Comparison of ENCODE assay signal across 8 cellular contexts in genomic region chr17:40099627-40100418, GRCh38. TPM values are rescaled to one million over a fixed set of nuclear protein-coding genes. Genes with fewer than 3 reads are reported as not detected.
DNase-seq lines count a peak whose midpoint lies in the region; ATAC-seq and TF ChIP-seq lines count a peak whose summit lies in the region.

No MANE protein-coding gene starts in this region.

- ATAC-seq in GM18909 (IDR thresholded peaks at IDR 0.05; ENCODE audit: poor library complexity, unreplicated experiment) (peak; percentile 0), Panc1 (peak; percentile 31), HG02970 (IDR thresholded peaks at IDR 0.05; ENCODE audit: low FRiP score, unreplicated experiment) (no peak), HG03045 (IDR thresholded peaks at IDR 0.05; ENCODE audit: unreplicated experiment) (no peak)

- H3K4me3 ChIP-seq in Panc1 (ENCODE audit: low read depth in 2 of 2, low read length in 2 of 2): peak overlapping the region; percentile 87 to 98
- peak overlapping the region; percentile 95 for H3K4me3 ChIP-seq in epithelial cell of esophagus (ENCODE audit: low read length)
- H3K4me3 ChIP-seq in neural progenitor cell: peak overlapping the region; percentile 41

- H3K27ac ChIP-seq in Panc1 (ENCODE audit: low read length) (peak overlapping the region; percentile 89), neural progenitor cell (no peak overlapping the region)

- peaks cover 21% of the 10 kb centered on the region for H3F3A ChIP-seq in neural progenitor cell (ENCODE audit: low read depth)

- H3K4me3 Mint-ChIP-seq in neural progenitor cell: peak overlapping the region; percentile 90

- BruUV-seq in Panc1 (replicated peaks; lab: Mats Ljungman, UMichigan): TSS peak; percentile 95

- peak overlapping the region; percentile 30 for H2AFZ ChIP-seq in neural progenitor cell (replicated peaks)

- H3K4me1 Mint-ChIP-seq in neural progenitor cell: peaks cover 50% of the 10 kb centered on the region

- H3K9me3 ChIP-seq in Panc1 (ENCODE audit: control insufficient read depth, insufficient read depth, low read depth, low read length) (no peaks in the 10 kb centered on the region), neural progenitor cell (ENCODE audit: low read depth) (no peaks in the 10 kb centered on the region)

- TF ChIP-seq CTCF in Panc1 (IDR thresholded peaks at IDR 0.05): no peak
- no peak for TF ChIP-seq CTCF in epithelial cell of esophagus (IDR thresholded peaks at IDR 0.05; ENCODE audit: insufficient read depth, low read depth, low read length, missing control alignments)
- TF ChIP-seq CTCF in neural progenitor cell (IDR thresholded peaks at IDR 0.05): no peak

- no peaks in the 10 kb centered on the region for H4K20me1 ChIP-seq in neural progenitor cell (ENCODE audit: low read depth)

- H3K36me3 Mint-ChIP-seq in neural progenitor cell: peaks cover 4% of the 10 kb centered on the region

- H3K9me3 Mint-ChIP-seq in neural progenitor cell: no peaks in the 10 kb centered on the region

- in situ Hi-C loops in Panc1 (cut with HindIII; ENCODE audit: low pct_unique_long_range_greater_than_20kb, low sequenced_read_pairs): no loop called here

- CTCF ChIA-PET in Panc1 (lab: Charles Lee): interaction anchor here (0.9 to 1.3 kb wide), 4 partner anchors 12 to 60 kb away, joined by 4 to 7 read pairs (median 4); no protein-coding TSS in a partner anchor

- no peaks in the 10 kb centered on the region for H3K79me2 ChIP-seq in neural progenitor cell (ENCODE audit: low read depth)

- no peak overlapping the region for H3K9ac ChIP-seq in neural progenitor cell

- no peaks in the 10 kb centered on the region for H3K27me3 ChIP-seq in Panc1 (ENCODE audit: control insufficient read depth, insufficient read depth, low read length)
- peaks cover 16% of the 10 kb centered on the region for H3K27me3 ChIP-seq in neural progenitor cell

- no peak for DNase-seq in Panc1 (ENCODE audit: low read depth, low spot score)
- peak; percentile 20 for DNase-seq in epithelial cell of esophagus (ENCODE audit: low read depth)
- DNase-seq in neural progenitor cell (ENCODE audit: low spot score): no peak
- DNase-seq in NCI-H226: no peak
- DNase-seq in activated CD8-positive, alpha-beta memory T cell treated with anti-CD3 and anti-CD28 coated beads for 24 hours: no peak

- no peaks in the 10 kb centered on the region for H3K36me3 ChIP-seq in Panc1 (ENCODE audit: control insufficient read depth, insufficient read depth, low read length)
- H3K36me3 ChIP-seq in neural progenitor cell: no peaks in the 10 kb centered on the region

- H3K27ac Mint-ChIP-seq in neural progenitor cell: no peak overlapping the region

- H3K27me3 Mint-ChIP-seq in neural progenitor cell (ENCODE audit: insufficient read depth, low read depth): peaks cover 8% of the 10 kb centered on the region

- intact Hi-C loops in Panc1 (cut with micrococcal nuclease; ENCODE audit: unreplicated experiment): no loop called here

- H3K4me1 ChIP-seq in Panc1 (ENCODE audit: control insufficient read depth, insufficient read depth, low read length) (peaks cover 32% of the 10 kb centered on the region), neural progenitor cell (peaks cover 17% of the 10 kb centered on the region)

- peak overlapping the region; percentile 67 for H3K4me2 ChIP-seq in neural progenitor cell

- POLR2A ChIA-PET in Panc1 (lab: Charles Lee): interaction anchor here (0.8 to 1.6 kb wide), 3 partner anchors 14 to 103 kb away, joined by 3 to 13 read pairs (median 6); no protein-coding TSS in a partner anchor

RNA-seq across cellular contexts. Expression of gene NR1D1, which starts 0.6 kb away (rescaled TPM):
- total RNA-seq in Panc1 (2021; ENCODE audit: unreplicated experiment) (8.8 TPM), neural progenitor cell (ENCODE audit: low replicate concordance) (0.24 and 0.87 TPM in 2 replicates)
- 8.6 TPM for polyA plus RNA-seq in Panc1 (2012; ENCODE audit: insufficient read length)

RNA-seq across cellular contexts. Expression of gene MSL1, which starts 21.9 kb away (rescaled TPM):
- 96.3 TPM for total RNA-seq in Panc1 (2021; ENCODE audit: unreplicated experiment)
- polyA plus RNA-seq in Panc1 (2012; ENCODE audit: insufficient read length): 48.8 TPM
- total RNA-seq in neural progenitor cell (ENCODE audit: low replicate concordance): 144 and 190 TPM in 2 replicates

RNA-seq across cellular contexts. Expression of gene THRA, which starts 37.1 kb away (rescaled TPM):
- 11.7 TPM for total RNA-seq in Panc1 (2021; ENCODE audit: unreplicated experiment)
- 13.6 TPM for polyA plus RNA-seq in Panc1 (2012; ENCODE audit: insufficient read length)
- 14.5 and 20.8 TPM in 2 replicates for total RNA-seq in neural progenitor cell (ENCODE audit: low replicate concordance)

RNA-seq across cellular contexts. Expression of gene CASC3, which starts 40.5 kb away (rescaled TPM):
- total RNA-seq in Panc1 (2021; ENCODE audit: unreplicated experiment) (97.4 TPM), neural progenitor cell (ENCODE audit: low replicate concordance) (64.0 and 68.9 TPM in 2 replicates)
- polyA plus RNA-seq in Panc1 (2012; ENCODE audit: insufficient read length): 52.3 TPM

RNA-seq across cellular contexts. Expression of gene MED24, which starts 45.6 kb away (rescaled TPM):
- total RNA-seq in Panc1 (2021; ENCODE audit: unreplicated experiment) (93.9 TPM), neural progenitor cell (ENCODE audit: low replicate concordance) (64.3 and 109 TPM in 2 replicates)
- 89.2 TPM for polyA plus RNA-seq in Panc1 (2012; ENCODE audit: insufficient read length)

Comparison
In these comparisons a context has a peak if more than half of its experiments do, and no peak if none do; other contexts are left out.
1. ATAC-seq: peak in GM18909 (single experiment) and Panc1 (single experiment); none in HG02970 (single experiment) and HG03045 (single experiment).
2. H3K4me3 ChIP-seq: peak in every context shown above with its lines; median percentile 95 in epithelial cell of esophagus; 92 in Panc1; 41 in neural progenitor cell.